ENCODE assay signal across 1 cellular context in the genomic region with DNA sequence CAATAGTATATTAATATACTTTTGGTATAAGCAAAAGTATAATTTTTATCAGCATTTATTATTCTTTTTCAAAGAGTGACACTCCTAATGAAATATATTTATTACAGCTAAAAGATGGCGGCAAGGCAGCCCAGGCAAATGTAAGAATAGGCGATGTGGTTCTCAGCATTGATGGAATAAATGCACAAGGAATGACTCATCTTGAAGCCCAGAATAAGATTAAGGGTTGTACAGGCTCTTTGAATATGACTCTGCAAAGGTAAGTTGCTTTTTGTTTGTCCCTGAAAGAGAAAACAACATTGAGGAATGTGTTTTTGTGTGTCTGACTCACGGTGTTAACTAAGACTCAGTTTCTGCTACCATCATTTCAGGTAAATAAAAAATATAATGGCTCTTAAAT.
TF ChIP-seq lines count a peak whose summit lies in the region.

No MANE protein-coding gene starts in this region.

TF ChIP-seq in SK-N-SH treated with all-trans-retinoic acid at 6 μM for 48 hours, 23 proteins besides CTCF, POLR2A, EP300 and RAD21 (continued from another document):
- TF ChIP-seq, protein P1, sequence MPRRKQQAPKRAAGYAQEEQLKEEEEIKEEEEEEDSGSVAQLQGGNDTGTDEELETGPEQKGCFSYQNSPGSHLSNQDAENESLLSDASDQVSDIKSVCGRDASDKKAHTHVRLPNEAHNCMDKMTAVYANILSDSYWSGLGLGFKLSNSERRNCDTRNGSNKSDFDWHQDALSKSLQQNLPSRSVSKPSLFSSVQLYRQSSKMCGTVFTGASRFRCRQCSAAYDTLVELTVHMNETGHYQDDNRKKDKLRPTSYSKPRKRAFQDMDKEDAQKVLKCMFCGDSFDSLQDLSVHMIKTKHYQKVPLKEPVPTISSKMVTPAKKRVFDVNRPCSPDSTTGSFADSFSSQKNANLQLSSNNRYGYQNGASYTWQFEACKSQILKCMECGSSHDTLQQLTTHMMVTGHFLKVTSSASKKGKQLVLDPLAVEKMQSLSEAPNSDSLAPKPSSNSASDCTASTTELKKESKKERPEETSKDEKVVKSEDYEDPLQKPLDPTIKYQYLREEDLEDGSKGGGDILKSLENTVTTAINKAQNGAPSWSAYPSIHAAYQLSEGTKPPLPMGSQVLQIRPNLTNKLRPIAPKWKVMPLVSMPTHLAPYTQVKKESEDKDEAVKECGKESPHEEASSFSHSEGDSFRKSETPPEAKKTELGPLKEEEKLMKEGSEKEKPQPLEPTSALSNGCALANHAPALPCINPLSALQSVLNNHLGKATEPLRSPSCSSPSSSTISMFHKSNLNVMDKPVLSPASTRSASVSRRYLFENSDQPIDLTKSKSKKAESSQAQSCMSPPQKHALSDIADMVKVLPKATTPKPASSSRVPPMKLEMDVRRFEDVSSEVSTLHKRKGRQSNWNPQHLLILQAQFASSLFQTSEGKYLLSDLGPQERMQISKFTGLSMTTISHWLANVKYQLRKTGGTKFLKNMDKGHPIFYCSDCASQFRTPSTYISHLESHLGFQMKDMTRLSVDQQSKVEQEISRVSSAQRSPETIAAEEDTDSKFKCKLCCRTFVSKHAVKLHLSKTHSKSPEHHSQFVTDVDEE (CRISPR knock-in tag; IDR thresholded peaks at IDR 0.05): no peak
- no peak for TF ChIP-seq OSR1 (CRISPR knock-in tag; IDR thresholded peaks at IDR 0.05)
- no peak for TF ChIP-seq ESRRG (CRISPR knock-in tag; IDR thresholded peaks at IDR 0.05)
